ENCODE assay signal across 8 cellular contexts in the genomic region with DNA sequence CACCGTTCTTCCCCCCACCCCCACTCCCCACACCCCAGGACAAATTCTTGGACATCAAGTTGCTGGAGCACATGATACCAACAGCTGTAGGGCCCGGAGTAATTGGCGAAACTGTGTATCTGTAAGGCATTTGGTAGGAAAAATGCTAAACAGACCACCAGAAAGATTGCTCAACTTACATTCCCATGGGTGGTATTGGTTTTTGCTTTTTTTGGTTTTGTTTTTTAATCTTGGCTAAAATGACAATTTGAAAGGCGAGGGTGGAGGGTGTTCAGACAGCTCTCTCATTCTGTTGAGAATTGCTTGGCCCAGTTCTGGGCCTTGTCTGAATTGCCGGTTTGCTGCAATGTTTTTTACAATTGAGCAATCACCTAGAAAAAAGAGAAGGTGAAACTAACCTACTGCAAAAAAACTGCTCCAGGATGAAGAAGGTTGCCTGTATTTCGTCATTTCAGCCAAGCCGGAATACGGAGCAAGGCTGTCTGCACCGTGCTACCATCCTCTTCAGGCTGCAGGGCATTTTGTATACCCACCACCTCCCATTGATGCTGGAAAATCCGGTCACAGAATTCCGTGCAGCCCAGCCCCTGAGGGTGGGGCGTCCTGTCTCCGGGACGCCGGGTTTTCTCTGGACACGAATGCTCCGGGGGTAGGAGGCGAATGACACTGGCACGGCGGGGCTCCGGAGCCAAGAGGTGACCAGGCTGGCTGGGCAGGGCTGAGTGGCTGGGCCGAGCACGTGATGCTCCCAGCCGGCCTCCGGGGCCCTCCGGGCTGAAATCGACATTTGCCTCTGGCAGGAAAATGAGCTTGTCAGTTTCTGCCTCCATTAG.
A peak's percentile ranks its signal among the peaks of the same experiment; 100 is the strongest.
DNase-seq lines count a peak whose midpoint lies in the region; ATAC-seq and TF ChIP-seq lines count a peak whose summit lies in the region.

CLCN4 (plus strand) TSS at position 777 of the 833 bp plus-strand sequence. CDS start 28,058 bp downstream, outside the sequence.

- no peaks in the 10 kb centered on the region for H3K27me3 ChIP-seq in layer of hippocampus (ENCODE audit: control insufficient read depth, insufficient read depth, low read length)

- no peaks in the 10 kb centered on the region for H3K36me3 Mint-ChIP-seq in stimulated activated effector memory CD8-positive, alpha-beta T cell treated with anti-CD3 and anti-CD28 coated beads, Interleukin-12 subunit alpha, Interleukin-12 subunit beta, amount 100 ng/mL, for 72 hours

- peak within 1 kb of the TSS; percentile 20 for H3K4me3 Mint-ChIP-seq in stimulated activated effector memory CD8-positive, alpha-beta T cell treated with anti-CD3 and anti-CD28 coated beads, Interleukin-12 subunit alpha, Interleukin-12 subunit beta, amount 100 ng/mL, for 72 hours

- H3K27ac ChIP-seq in cingulate gyrus (ENCODE audit: low read depth, low read length) (peak within 1 kb of the TSS; percentile 34), layer of hippocampus (ENCODE audit: low read depth, low read length) (peak within 1 kb of the TSS; percentile 24)

- no peaks in the 10 kb centered on the region for H3K9me3 Mint-ChIP-seq in stimulated activated effector memory CD8-positive, alpha-beta T cell treated with anti-CD3 and anti-CD28 coated beads, Interleukin-12 subunit alpha, Interleukin-12 subunit beta, amount 100 ng/mL, for 72 hours

- ATAC-seq in GM18505 (IDR thresholded peaks at IDR 0.05; ENCODE audit: unreplicated experiment): peak; percentile 76
- ATAC-seq in HG03159 (IDR thresholded peaks at IDR 0.05; ENCODE audit: unreplicated experiment): peak; percentile 60
- ATAC-seq in stimulated activated effector memory CD8-positive, alpha-beta T cell treated with anti-CD3 and anti-CD28 coated beads, Interleukin-12 subunit alpha, Interleukin-12 subunit beta, amount 100 ng/mL, for 72 hours: no peak

- no peaks in the 10 kb centered on the region for H3K4me1 Mint-ChIP-seq in stimulated activated effector memory CD8-positive, alpha-beta T cell treated with anti-CD3 and anti-CD28 coated beads, Interleukin-12 subunit alpha, Interleukin-12 subunit beta, amount 100 ng/mL, for 72 hours

- peak; percentile 49 for TF ChIP-seq POLR2A in GM18505 (IDR thresholded peaks at IDR 0.05; ENCODE audit: borderline replicate concordance, extremely low read depth, insufficient read depth, insufficient read length)

- DNase-seq in NOMO-1 treated with dmso at 0.1 percent for 144 hours (lab: John Stamatoyannopoulos, UW; ENCODE audit: unreplicated experiment): peak; percentile 82
- DNase-seq in stimulated activated effector memory CD8-positive, alpha-beta T cell treated with anti-CD3 and anti-CD28 coated beads, Interleukin-12 subunit alpha, Interleukin-12 subunit beta, amount 100 ng/mL, for 72 hours (ENCODE audit: low spot score in 2 of 2): no peak
- no peak for DNase-seq in stimulated activated CD4-positive, alpha-beta T cell treated with anti-CD3 and anti-CD28 coated beads, Interleukin-2, amount 100 ng/mL, for 24 hours
- DNase-seq in activated T-cell treated with anti-CD3 and anti-CD28 coated beads, Interleukin-2, amount 50 U/mL, for 1 hour: no peak

- H3K27ac Mint-ChIP-seq in stimulated activated effector memory CD8-positive, alpha-beta T cell treated with anti-CD3 and anti-CD28 coated beads, Interleukin-12 subunit alpha, Interleukin-12 subunit beta, amount 100 ng/mL, for 72 hours: no peak within 1 kb of the TSS
